In the genomic region with DNA sequence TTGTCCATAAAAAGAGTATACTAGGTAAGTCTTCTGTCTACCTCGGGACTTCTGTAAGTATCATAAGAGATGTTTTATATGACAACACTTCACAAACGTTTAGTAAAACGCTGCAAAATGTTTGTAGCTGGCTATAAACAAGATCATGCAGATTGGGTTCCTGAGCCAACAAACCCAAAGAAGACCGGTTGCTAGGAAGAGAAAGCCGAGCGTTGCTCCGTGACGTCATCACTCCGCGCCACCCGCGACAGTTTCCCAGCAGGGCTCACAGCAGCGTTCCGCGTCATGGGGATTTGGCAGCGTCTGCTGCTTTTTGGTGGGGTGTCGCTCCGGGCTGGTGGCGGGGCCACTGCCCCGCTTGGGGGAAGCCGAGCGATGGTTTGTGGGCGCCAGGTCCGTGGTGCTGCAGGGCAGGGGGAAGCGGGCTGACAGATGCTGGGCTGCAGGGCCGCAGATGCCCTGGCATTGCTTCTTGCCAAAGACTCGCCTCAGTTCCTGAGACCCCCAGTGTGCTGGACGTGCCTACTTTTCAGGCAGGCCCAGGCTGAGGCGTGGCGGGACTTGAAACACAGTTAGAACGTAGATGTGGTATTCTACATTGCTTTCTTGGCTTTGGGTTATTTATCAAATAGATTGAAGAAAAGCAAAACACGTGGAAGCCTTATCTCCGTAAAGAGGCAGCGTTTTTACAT, we compare ENCODE assay signal across 8 cellular contexts. TPM values are rescaled to one million over a fixed set of nuclear protein-coding genes. Genes with fewer than 3 reads are reported as not detected.
DNase-seq lines count a peak whose midpoint lies in the region; ATAC-seq and TF ChIP-seq lines count a peak whose summit lies in the region.

A gene with protein sequence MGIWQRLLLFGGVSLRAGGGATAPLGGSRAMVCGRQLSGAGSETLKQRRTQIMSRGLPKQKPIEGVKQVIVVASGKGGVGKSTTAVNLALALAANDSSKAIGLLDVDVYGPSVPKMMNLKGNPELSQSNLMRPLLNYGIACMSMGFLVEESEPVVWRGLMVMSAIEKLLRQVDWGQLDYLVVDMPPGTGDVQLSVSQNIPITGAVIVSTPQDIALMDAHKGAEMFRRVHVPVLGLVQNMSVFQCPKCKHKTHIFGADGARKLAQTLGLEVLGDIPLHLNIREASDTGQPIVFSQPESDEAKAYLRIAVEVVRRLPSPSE (plus strand): TSS at position 250 of the 692 bp plus-strand sequence. CDS start 36 bp downstream, at position 286.

- no peaks in the 10 kb centered on the region for H4K20me1 ChIP-seq in H9 (ENCODE audit: control insufficient read depth, insufficient read depth, insufficient read length)
- H4K20me1 ChIP-seq in neural progenitor cell (ENCODE audit: low read depth) = no peaks in the 10 kb centered on the region

- H3K9me3 Mint-ChIP-seq in H9 = peaks cover 6 to 8% of the 10 kb centered on the region in 2 experiments; a peak in 4 of 5 replicates
- no peaks in the 10 kb centered on the region for H3K9me3 Mint-ChIP-seq in neural progenitor cell

- H3K79me1 ChIP-seq in H9 (ENCODE audit: insufficient read depth, low read depth, low read length, poor library complexity, severe bottlenecking) = no peaks in the 10 kb centered on the region

- no peaks in the 10 kb centered on the region for H3K4me1 ChIP-seq in H9 (ENCODE audit: insufficient read depth, low read length)
- H3K4me1 ChIP-seq in foreskin keratinocyte = peaks cover 6% of the 10 kb centered on the region
- H3K4me1 ChIP-seq in neural progenitor cell = peaks cover 5% of the 10 kb centered on the region

- H3F3A ChIP-seq in neural progenitor cell (ENCODE audit: low read depth) = no peaks in the 10 kb centered on the region

- H3K27ac Mint-ChIP-seq in H9 (peak within 1 kb of the TSS; percentile 88 to 99 (median 96)), neural progenitor cell (peak within 1 kb of the TSS; percentile 98)

- no peak within 1 kb of the TSS for H3K23ac ChIP-seq in H9 (ENCODE audit: insufficient read length, low read depth, low read length)

- TF ChIP-seq CTCF in H9 (conservative IDR thresholded peaks at IDR 0.05) (no peak), foreskin keratinocyte (conservative IDR thresholded peaks at IDR 0.05) (no peak), neural progenitor cell (IDR thresholded peaks at IDR 0.05) (no peak)

- no peak within 1 kb of the TSS for H2BK20ac ChIP-seq in H9 (ENCODE audit: low read depth, low read length, poor library complexity, severe bottlenecking)

- H3T11ph ChIP-seq in H9 (ENCODE audit: low read length) = no peak within 1 kb of the TSS

- H2BK15ac ChIP-seq in H9 (ENCODE audit: low read depth, low read length) = no peak within 1 kb of the TSS

- H2BK5ac ChIP-seq in H9 (ENCODE audit: insufficient read length, low read length) = peak within 1 kb of the TSS; percentile 69

- H3K27me3 Mint-ChIP-seq in H9 (ENCODE audit: low read depth) (peaks cover 3% of the 10 kb centered on the region), neural progenitor cell (ENCODE audit: insufficient read depth, low read depth) (peaks cover 2% of the 10 kb centered on the region)

- peak; percentile 94 for ATAC-seq in foreskin keratinocyte

- H3K79me2 ChIP-seq in H9 (ENCODE audit: insufficient read depth, low read length) (no peaks in the 10 kb centered on the region), neural progenitor cell (ENCODE audit: low read depth) (no peaks in the 10 kb centered on the region)

- H3K36me3 Mint-ChIP-seq in H9 (ENCODE audit: insufficient read depth in 1 of 3, low read depth in 3 of 3) = peaks cover 0 to 2% (median 0%) of the 10 kb centered on the region in 3 experiments; a peak in 2 of 7 replicates
- H3K36me3 Mint-ChIP-seq in neural progenitor cell = no peaks in the 10 kb centered on the region

- no peak within 1 kb of the TSS for H2AK5ac ChIP-seq in H9 (ENCODE audit: insufficient read length, low read length)

- H4K8ac ChIP-seq in H9 (replicated peaks; ENCODE audit: insufficient read length, low read depth, low read length) = peak within 1 kb of the TSS; percentile 93

- H3K9me3 ChIP-seq in H9 (ENCODE audit: control insufficient read depth, low read depth, low read length) = no peaks in the 10 kb centered on the region
- no peaks in the 10 kb centered on the region for H3K9me3 ChIP-seq in MG63
- no peaks in the 10 kb centered on the region for H3K9me3 ChIP-seq in neural progenitor cell (ENCODE audit: low read depth)

- H3K36me3 ChIP-seq in MG63 = no peaks in the 10 kb centered on the region
- no peaks in the 10 kb centered on the region for H3K36me3 ChIP-seq in neural progenitor cell

- no peak within 1 kb of the TSS for H3K56ac ChIP-seq in H9 (ENCODE audit: insufficient read length, low read depth, low read length)

- H3K4me3 ChIP-seq in MG63 = peak within 1 kb of the TSS; percentile 64
- H3K4me3 ChIP-seq in neural progenitor cell = peak within 1 kb of the TSS; percentile 75

- no peak within 1 kb of the TSS for H2BK12ac ChIP-seq in H9 (ENCODE audit: insufficient read length, low read depth, low read length)

- peak within 1 kb of the TSS; percentile 95 for H4K5ac ChIP-seq in H9 (ENCODE audit: insufficient read length, low read depth, low read length)

- H2BK120ac ChIP-seq in H9 (ENCODE audit: low read depth, low read length, poor library complexity, severe bottlenecking) = no peak within 1 kb of the TSS

- no CpG with 5 or more reads among the region's 34 CpGs for WGBS in H9 (ENCODE audit: extremely low coverage, insufficient read length, low lambda C conversion rate)

- DNase-seq in ELR (ENCODE audit: low read depth) (peak; percentile 94), H9 (peak; percentile 95), MG63 (peak; percentile 92), SHP77 treated with DMSO at 0.1 percent for 48 hours (lab: John Stamatoyannopoulos, UW) (peak; percentile 87), activated gamma-delta T cell treated with Interleukin-2 at 50 U/mL for 16 hours (peak; percentile 96), foreskin keratinocyte (peak; percentile 69 to 86), neural progenitor cell (ENCODE audit: low spot score) (peak; percentile 94), stromal cell of bone marrow (ENCODE audit: low read depth) (peak; percentile 91)

- peak within 1 kb of the TSS; percentile 92 for H3K9ac ChIP-seq in H9 (ENCODE audit: extremely low read depth, insufficient read length, low read length)
- H3K9ac ChIP-seq in neural progenitor cell = peak within 1 kb of the TSS; percentile 80

- H2AFZ ChIP-seq in H9 (ENCODE audit: low read length) = no peak within 1 kb of the TSS
- H2AFZ ChIP-seq in neural progenitor cell (replicated peaks) = peak within 1 kb of the TSS; percentile 100

- peak within 1 kb of the TSS; percentile 91 for H3K18ac ChIP-seq in H9 (ENCODE audit: insufficient read length, low read depth, low read length)

- H3K4me2 ChIP-seq in H9 (ENCODE audit: insufficient read depth, insufficient read length, low read length) (peak within 1 kb of the TSS; percentile 97), neural progenitor cell (peak within 1 kb of the TSS; percentile 78)

- H4K91ac ChIP-seq in H9 (ENCODE audit: insufficient read length, low read depth, low read length) = no peak within 1 kb of the TSS

- no peaks in the 10 kb centered on the region for H3K27me3 ChIP-seq in H9 (ENCODE audit: insufficient read depth, low read length)
- no peaks in the 10 kb centered on the region for H3K27me3 ChIP-seq in MG63
- H3K27me3 ChIP-seq in foreskin keratinocyte = no peaks in the 10 kb centered on the region
- no peaks in the 10 kb centered on the region for H3K27me3 ChIP-seq in neural progenitor cell

- H3K4me1 Mint-ChIP-seq in H9 (peaks cover 5 to 9% of the 10 kb centered on the region in 2 experiments; a peak in 3 of 4 replicates), neural progenitor cell (peaks cover 13% of the 10 kb centered on the region)

- no peaks in the 10 kb centered on the region for H3K23me2 ChIP-seq in H9 (ENCODE audit: insufficient read length, low read depth, low read length, poor library complexity, severe bottlenecking)

- H3K4me3 Mint-ChIP-seq in H9 (peak within 1 kb of the TSS; percentile 93 to 94), neural progenitor cell (peak within 1 kb of the TSS; percentile 97)

- H3K4ac ChIP-seq in H9 (ENCODE audit: low read depth, low read length) = no peak within 1 kb of the TSS; the same call in 1 of the 2 replicates

- peak within 1 kb of the TSS; percentile 95 for H3K14ac ChIP-seq in H9 (ENCODE audit: insufficient read depth, low read length)

- H3K27ac ChIP-seq in H9 (ENCODE audit: insufficient read length, low read depth, low read length) (peak within 1 kb of the TSS; percentile 27), foreskin keratinocyte (peak within 1 kb of the TSS; percentile 30), neural progenitor cell (no peak within 1 kb of the TSS)

RNA-seq across cellular contexts. Expression of the gene that starts here (rescaled TPM):
- 10.7 and 14.8 TPM in 2 replicates for total RNA-seq in H9 (2021)
- total RNA-seq in MG63 (2014; rRNA removed; shearing (Covaris generic); ENCODE audit: low replicate concordance) = 10.9 and 20.6 TPM in 2 replicates
- total RNA-seq in foreskin keratinocyte = 12.1 and 14.4 TPM in 2 replicates
- polyA plus RNA-seq in foreskin keratinocyte = 6.3 and 6.6 TPM in 2 replicates
- total RNA-seq in neural progenitor cell (ENCODE audit: low replicate concordance) = 15.9 and 29.3 TPM in 2 replicates
